ENCODE assay signal across 8 cellular contexts in genomic region chr15:90300988-90301715, GRCh38. TPM values are rescaled to one million over a fixed set of nuclear protein-coding genes. Genes with fewer than 3 reads are reported as not detected.
DNase-seq lines count a peak whose midpoint lies in the region; ATAC-seq and TF ChIP-seq lines count a peak whose summit lies in the region.

No MANE protein-coding gene starts in this region.

- peaks cover 0 to 8% of the 10 kb centered on the region in 2 experiments; a peak in 3 of 4 replicates for H3K4me1 ChIP-seq in HCT116 (ENCODE audit: control insufficient read depth in 1 of 2, insufficient read depth in 2 of 2, low read length in 2 of 2)
- no peaks in the 10 kb centered on the region for H3K4me1 ChIP-seq in right cardiac atrium (ENCODE audit: control insufficient read depth, insufficient read depth, low read length)

- no peak for TF ChIP-seq POLR2A in HCT116 (IDR thresholded peaks at IDR 0.05; ENCODE audit: borderline replicate concordance, extremely low read depth, insufficient read depth, insufficient read length)

- H3K27me3 ChIP-seq in HCT116 (ENCODE audit: insufficient read depth, low read length): no peaks in the 10 kb centered on the region
- no peaks in the 10 kb centered on the region for H3K27me3 ChIP-seq in right cardiac atrium (ENCODE audit: control insufficient read depth, insufficient read depth)

- TF ChIP-seq RAD21 in HCT116 (IDR thresholded peaks at IDR 0.05; ENCODE audit: low read depth): peak; percentile 27

- TF ChIP-seq CTCF in HCT116 (IDR thresholded peaks at IDR 0.05 in 2 of 3, conservative IDR thresholded peaks at IDR 0.05 in 1 of 3; ENCODE audit: borderline replicate concordance in 1 of 3, insufficient read depth in 1 of 3, low read depth in 2 of 3, low read length in 2 of 3): peak; percentile 53 to 95 (median 92); a peak in 5 of 6 replicates

- peak; percentile 98 for ATAC-seq in HCT116
- peak; percentile 66 for ATAC-seq in activated naive CD8-positive, alpha-beta T cell treated with anti-CD3 and anti-CD28 coated beads, Interleukin-2, amount 50 U/mL, for 24 hours
- peak; percentile 81 to 88 for ATAC-seq in right cardiac atrium
- no peak for ATAC-seq in HG03378 (IDR thresholded peaks at IDR 0.05; ENCODE audit: unreplicated experiment)

- DNase-seq in AG20443 (ENCODE audit: low spot score) (peak; percentile 43), HCT116 (ENCODE audit: low read depth, low spot score) (peak; percentile 47), SK-N-DZ (ENCODE audit: low spot score) (peak; percentile 70), right cardiac atrium (peak; percentile 76 to 88 (median 86)), KG1 (lab: John Stamatoyannopoulos, UW) (no peak)
- peak; percentile 73 for DNase-seq in activated naive CD8-positive, alpha-beta T cell treated with anti-CD3 and anti-CD28 coated beads, Interleukin-2, amount 50 U/mL, for 24 hours
- peak; percentile 31 to 64 (median 56) for DNase-seq in stimulated activated CD4-positive, alpha-beta T cell treated with anti-CD3 and anti-CD28 coated beads, Interleukin-12 subunit alpha, Interleukin-12 subunit beta, amount 100 ng/mL, for 48 hours (ENCODE audit: low read depth in 2 of 3, low spot score in 1 of 3)

- peak overlapping the region; percentile 66 for H2AFZ ChIP-seq in HCT116 (ENCODE audit: low read depth, low read length, poor library complexity, severe bottlenecking)

- H3K4me3 ChIP-seq in HCT116 (replicated peaks in 1 of 2; ENCODE audit: low read depth in 1 of 2, low read length in 2 of 2) (0 out of 4 replicates have a peak overlapping the region, but pooled peaks of 1 of the 2 experiments have one; percentile 14), right cardiac atrium (ENCODE audit: low read length) (no peak overlapping the region)

- CTCF ChIA-PET in HCT116 (lab: Charles Lee): interaction anchor here (0.8 to 2.3 kb wide), 13 partner anchors 8 to 633 kb away, joined by 3 to 11 read pairs (median 5); partner anchors contain the start of genes HDDC3 and UNC45A

- no peak overlapping the region for H3K9ac ChIP-seq in HCT116 (ENCODE audit: low read length)

- no peaks in the 10 kb centered on the region for H3K9me2 ChIP-seq in HCT116 (ENCODE audit: insufficient read depth)

- H3K27ac Mint-ChIP-seq in activated naive CD8-positive, alpha-beta T cell treated with anti-CD3 and anti-CD28 coated beads, Interleukin-2, amount 50 U/mL, for 24 hours: no peak overlapping the region

- intact Hi-C loops in HCT116 (cut with micrococcal nuclease) (no loop called here), right cardiac atrium (cut with DNase I) (no loop called here)

- H3K27me3 Mint-ChIP-seq in activated naive CD8-positive, alpha-beta T cell treated with anti-CD3 and anti-CD28 coated beads, Interleukin-2, amount 50 U/mL, for 24 hours: no peaks in the 10 kb centered on the region

- H3K36me3 Mint-ChIP-seq in activated naive CD8-positive, alpha-beta T cell treated with anti-CD3 and anti-CD28 coated beads, Interleukin-2, amount 50 U/mL, for 24 hours (ENCODE audit: low read depth): no peaks in the 10 kb centered on the region

- H3K79me2 ChIP-seq in HCT116 (ENCODE audit: insufficient read depth, low read length): no peaks in the 10 kb centered on the region

- RAD21 ChIA-PET in HCT116 (lab: Charles Lee; ENCODE audit: low non-redundant PET in 1 of 2, low total read pairs in 2 of 2, uncharacterized antibody in 2 of 2, unreplicated experiment in 2 of 2): no interaction called here

- POLR2A ChIA-PET in HCT116 (lab: Charles Lee): interaction anchor here (0.9 kb wide), 1 partner anchor 10 kb away, joined by 3 read pairs; no protein-coding TSS in a partner anchor

- no peaks in the 10 kb centered on the region for H3K9me3 Mint-ChIP-seq in activated naive CD8-positive, alpha-beta T cell treated with anti-CD3 and anti-CD28 coated beads, Interleukin-2, amount 50 U/mL, for 24 hours

- no TSS peak for BruUV-seq in HCT116 (replicated peaks; lab: Mats Ljungman, UMichigan)

- no peaks in the 10 kb centered on the region for H4K20me1 ChIP-seq in HCT116 (ENCODE audit: insufficient read depth)

- no peaks in the 10 kb centered on the region for H3K36me3 ChIP-seq in HCT116 (ENCODE audit: control insufficient read depth in 1 of 2, insufficient read depth in 2 of 2, low read length in 2 of 2)

- WGBS in right cardiac atrium: 60% methylated on average over 21 of the region's 21 CpGs

- no peaks in the 10 kb centered on the region for H3K9me3 ChIP-seq in HCT116 (ENCODE audit: control insufficient read depth in 1 of 2, insufficient read depth in 1 of 2, low read depth in 1 of 2, low read length in 2 of 2)
- no peaks in the 10 kb centered on the region for H3K9me3 ChIP-seq in right cardiac atrium (ENCODE audit: control insufficient read depth, low read length)

- peak overlapping the region; percentile 5; the same call in 1 of the 2 replicates for H3K27ac ChIP-seq in HCT116 (ENCODE audit: low read depth, low read length)
- H3K27ac ChIP-seq in right cardiac atrium (ENCODE audit: low read length): peak overlapping the region; percentile 28

- no peak overlapping the region for H3K4me3 Mint-ChIP-seq in activated naive CD8-positive, alpha-beta T cell treated with anti-CD3 and anti-CD28 coated beads, Interleukin-2, amount 50 U/mL, for 24 hours

- peaks cover 27% of the 10 kb centered on the region for H3K4me1 Mint-ChIP-seq in activated naive CD8-positive, alpha-beta T cell treated with anti-CD3 and anti-CD28 coated beads, Interleukin-2, amount 50 U/mL, for 24 hours

- H3K4me2 ChIP-seq in HCT116 (ENCODE audit: low read length): peak overlapping the region; percentile 65

TF ChIP-seq in HCT116, 20 proteins besides CTCF, POLR2A, EP300 and RAD21:
- TF ChIP-seq JUND (IDR thresholded peaks at IDR 0.05): no peak

RNA-seq across cellular contexts. Expression of gene NGRN, which starts 35.7 kb away (rescaled TPM):
- total RNA-seq in HCT116 (2021; ENCODE audit: unreplicated experiment) (72.7 TPM), right cardiac atrium (100 to 1,000 TPM; 135 to 159 (median 154) TPM)
- 45.2 and 52.8 TPM in 2 replicates for polyA plus RNA-seq in HCT116 (2012)
- polyA plus RNA-seq in SK-N-DZ (2014; cell fraction: cytosol; rRNA removed): 181 and 189 TPM in 2 replicates
- polyA plus RNA-seq in SK-N-DZ (2014; cell fraction: nucleus; rRNA removed): 79.9 and 121 TPM in 2 replicates
- polyA plus RNA-seq in right cardiac atrium: 163 TPM

RNA-seq across cellular contexts. Expression of gene ZNF774, which starts 50.9 kb away (rescaled TPM):
- total RNA-seq in HCT116 (2021; ENCODE audit: unreplicated experiment) (4.0 TPM), right cardiac atrium (1 to 10 TPM; 3.1 to 6.4 (median 4.6) TPM)
- polyA plus RNA-seq in HCT116 (2012): 0.56 and 1.1 TPM in 2 replicates
- 3.4 and 3.6 TPM in 2 replicates for polyA plus RNA-seq in SK-N-DZ (2014; cell fraction: cytosol; rRNA removed)
- 1.3 and 7.0 TPM in 2 replicates for polyA plus RNA-seq in SK-N-DZ (2014; cell fraction: nucleus; rRNA removed)
- polyA plus RNA-seq in right cardiac atrium: 2.0 TPM

RNA-seq across cellular contexts. Expression of gene TTLL13, which starts 51.8 kb away (rescaled TPM):
- total RNA-seq in HCT116 (2021; ENCODE audit: unreplicated experiment) (1.0 TPM), right cardiac atrium (under 1 TPM in 2 of 4 donors, not detected in 2; 0.24 to 0.54 TPM)
- 0.95 and 1.8 TPM in 2 replicates for polyA plus RNA-seq in HCT116 (2012)
- not detected in 2 replicates for polyA plus RNA-seq in SK-N-DZ (2014; cell fraction: cytosol; rRNA removed)
- polyA plus RNA-seq in SK-N-DZ (2014; cell fraction: nucleus; rRNA removed): 0.27 TPM in 1 of 2 replicates, not detected in the other
- 0.72 TPM for polyA plus RNA-seq in right cardiac atrium
